13 cellular contexts compared by ENCODE assay signal in the genomic region with DNA sequence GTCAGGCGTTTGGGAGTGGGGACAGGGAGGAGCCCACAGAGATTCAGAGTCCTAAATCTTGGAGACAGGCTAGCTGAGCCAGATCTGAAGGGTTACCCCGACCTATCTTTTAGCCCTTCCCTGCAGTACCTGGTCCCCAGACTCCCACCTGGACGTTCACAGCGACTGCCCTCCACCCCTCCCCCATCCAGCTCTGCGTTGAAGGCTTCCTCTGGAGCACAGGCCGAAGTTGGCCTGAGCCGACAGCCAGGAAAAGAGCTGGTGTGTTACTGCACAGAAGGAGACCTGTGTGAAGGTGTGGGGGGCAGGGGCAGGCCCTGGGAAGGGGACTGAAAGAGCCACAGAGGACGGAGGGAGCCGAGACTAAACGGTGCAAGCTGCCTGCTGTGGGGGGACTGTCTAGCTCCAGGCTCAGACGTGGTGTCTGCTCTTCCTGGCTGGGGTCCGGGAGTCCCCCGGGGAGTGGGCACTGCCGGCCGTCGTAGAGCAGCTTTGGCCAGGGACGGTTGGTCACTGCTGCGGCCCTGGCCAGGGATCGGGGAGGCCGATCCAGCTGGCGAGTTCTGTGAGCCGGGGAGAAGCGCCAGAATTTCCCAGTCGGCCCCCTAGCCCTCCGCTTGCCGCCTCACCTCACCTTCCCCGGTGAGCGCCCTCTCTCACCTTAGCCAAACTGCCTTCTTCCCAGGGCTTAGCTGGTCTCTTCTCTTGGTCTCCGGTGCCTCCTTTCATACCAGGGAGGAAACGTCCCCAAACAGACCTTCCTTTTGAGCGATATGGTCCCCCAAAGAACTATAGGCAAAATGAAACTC. TPM values are rescaled to one million over a fixed set of nuclear protein-coding genes. Genes with fewer than 3 reads are reported as not detected.
DNase-seq lines count a peak whose midpoint lies in the region; ATAC-seq lines count a peak whose summit lies in the region.
"Had no signal": no experiment of that assay in that cellular context is flagged by ENCODE, and none has a peak within 500 bp of the region (broad histone marks: within the 10 kb centered on the region; RNA-seq: fewer than 3 reads in every experiment).

No MANE protein-coding gene starts in this region.

- H3K4ac ChIP-seq in mesendoderm (ENCODE audit: low read depth, low read length) = no peak overlapping the region

- H2BK5ac ChIP-seq in mesendoderm (ENCODE audit: low read length) = no peak overlapping the region

- H3K4me1 Mint-ChIP-seq in stimulated activated naive CD8-positive, alpha-beta T cell treated with anti-CD3 and anti-CD28 coated beads, Interleukin-15, amount 100 ng/mL, for 72 hours = peaks cover 45% of the 10 kb centered on the region
- peaks cover 27% of the 10 kb centered on the region for H3K4me1 Mint-ChIP-seq in activated naive CD8-positive, alpha-beta T cell treated with anti-CD3 and anti-CD28 coated beads, Interleukin-2, amount 10 ng/mL, durations not matched to agents 7 days and 5 days

- no peak for ATAC-seq in stimulated activated naive CD8-positive, alpha-beta T cell treated with anti-CD3 and anti-CD28 coated beads, Interleukin-15, amount 100 ng/mL, for 72 hours
- no peak for ATAC-seq in stimulated activated naive CD8-positive, alpha-beta T cell treated with anti-CD3 and anti-CD28 coated beads, Interleukin-15, Interleukin-2, amounts not matched to agents 100 U/mL and 50 U/mL, for 24 hours
- ATAC-seq in activated naive CD8-positive, alpha-beta T cell treated with anti-CD3 and anti-CD28 coated beads, Interleukin-2, amount 10 ng/mL, durations not matched to agents 7 days and 5 days (ENCODE audit: low read depth) = no peak
- ATAC-seq in GM18861 (IDR thresholded peaks at IDR 0.05; ENCODE audit: unreplicated experiment) = no peak
- no peak for ATAC-seq in HG02798 (IDR thresholded peaks at IDR 0.05; ENCODE audit: poor library complexity, unreplicated experiment)

- no peaks in the 10 kb centered on the region for H3K79me1 ChIP-seq in mesendoderm (ENCODE audit: low read length)

- no peaks in the 10 kb centered on the region for H3K36me3 ChIP-seq in mesendoderm (ENCODE audit: control insufficient read depth, insufficient read depth, low read length)
- H3K36me3 ChIP-seq: lower lobe of right lung had no signal

- H3K79me2 ChIP-seq in mesendoderm (ENCODE audit: control insufficient read depth, insufficient read depth, low read length) = no peaks in the 10 kb centered on the region

- peaks cover 100% of the 10 kb centered on the region for H3K27me3 Mint-ChIP-seq in stimulated activated naive CD8-positive, alpha-beta T cell treated with anti-CD3 and anti-CD28 coated beads, Interleukin-15, amount 100 ng/mL, for 72 hours
- peaks cover 94% of the 10 kb centered on the region for H3K27me3 Mint-ChIP-seq in activated naive CD8-positive, alpha-beta T cell treated with anti-CD3 and anti-CD28 coated beads, Interleukin-2, amount 10 ng/mL, durations not matched to agents 7 days and 5 days

- no peak overlapping the region for H2BK15ac ChIP-seq in mesendoderm (replicated peaks; ENCODE audit: low read depth)

- H3K4me2 ChIP-seq in mesendoderm (ENCODE audit: low read length) = peak overlapping the region; percentile 37

- H3K9me3 Mint-ChIP-seq in stimulated activated naive CD8-positive, alpha-beta T cell treated with anti-CD3 and anti-CD28 coated beads, Interleukin-15, amount 100 ng/mL, for 72 hours = no peaks in the 10 kb centered on the region
- no peaks in the 10 kb centered on the region for H3K9me3 Mint-ChIP-seq in activated naive CD8-positive, alpha-beta T cell treated with anti-CD3 and anti-CD28 coated beads, Interleukin-2, amount 10 ng/mL, durations not matched to agents 7 days and 5 days
- H3K9me3 Mint-ChIP-seq: activated B cell treated with CpG ODN at 0.5 μM for 24 hours had no signal

- WGBS in mesendoderm (ENCODE audit: extremely low coverage, insufficient coverage, low lambda C conversion rate) = no CpG with 5 or more reads among the region's 31 CpGs

- POLR2A ChIA-PET in activated naive CD8-positive, alpha-beta T cell treated with anti-CD3 and anti-CD28 coated beads, Interleukin-2, amount 10 ng/mL, durations not matched to agents 7 days and 5 days (lab: Charles Lee) = no interaction called here

- H3K27me3 ChIP-seq in mesendoderm (ENCODE audit: insufficient read depth, low read length, poor library complexity) = peaks cover 62% of the 10 kb centered on the region

- H3K18ac ChIP-seq in mesendoderm (ENCODE audit: low read length) = no peak overlapping the region

- H3K27ac ChIP-seq in mesendoderm (ENCODE audit: low read depth, low read length) = no peak overlapping the region
- H3K27ac ChIP-seq: lower lobe of right lung had no signal

- peak overlapping the region; percentile 10 for H3K4me3 ChIP-seq in mesendoderm (ENCODE audit: low read length)

- H3K9ac ChIP-seq in mesendoderm (ENCODE audit: low read length) = peak overlapping the region; percentile 47

- H3K4me3 Mint-ChIP-seq in stimulated activated naive CD8-positive, alpha-beta T cell treated with anti-CD3 and anti-CD28 coated beads, Interleukin-15, amount 100 ng/mL, for 72 hours = peak overlapping the region; percentile 49 to 68
- peak overlapping the region; percentile 22 for H3K4me3 Mint-ChIP-seq in activated naive CD8-positive, alpha-beta T cell treated with anti-CD3 and anti-CD28 coated beads, Interleukin-2, amount 10 ng/mL, durations not matched to agents 7 days and 5 days

- peak overlapping the region; percentile 62 for H3K56ac ChIP-seq in mesendoderm (ENCODE audit: low read length)

- no peak overlapping the region for H4K8ac ChIP-seq in mesendoderm (ENCODE audit: low read depth, low read length)

- H3K36me3 Mint-ChIP-seq in activated naive CD8-positive, alpha-beta T cell treated with anti-CD3 and anti-CD28 coated beads, Interleukin-2, amount 10 ng/mL, durations not matched to agents 7 days and 5 days = no peaks in the 10 kb centered on the region

- no peak overlapping the region for H3K27ac Mint-ChIP-seq in stimulated activated naive CD8-positive, alpha-beta T cell treated with anti-CD3 and anti-CD28 coated beads, Interleukin-15, amount 100 ng/mL, for 72 hours
- H3K27ac Mint-ChIP-seq in activated naive CD8-positive, alpha-beta T cell treated with anti-CD3 and anti-CD28 coated beads, Interleukin-2, amount 10 ng/mL, durations not matched to agents 7 days and 5 days = no peak overlapping the region
- H3K27ac Mint-ChIP-seq: activated B cell treated with CpG ODN at 0.5 μM for 24 hours had no signal

- peaks cover 4% of the 10 kb centered on the region for H3K4me1 ChIP-seq in mesendoderm (ENCODE audit: control insufficient read depth, low read depth, low read length)

- peak overlapping the region; percentile 24 for H3K23ac ChIP-seq in mesendoderm (ENCODE audit: low read length)

- no peak overlapping the region for H2BK120ac ChIP-seq in mesendoderm (ENCODE audit: low read depth, low read length)

- no peak overlapping the region for H4K5ac ChIP-seq in mesendoderm (ENCODE audit: low read length)

- DNase-seq in stimulated activated naive CD8-positive, alpha-beta T cell treated with anti-CD3 and anti-CD28 coated beads, Interleukin-15, amount 100 ng/mL, for 72 hours = no peak
- no peak for DNase-seq in stimulated activated naive CD8-positive, alpha-beta T cell treated with anti-CD3 and anti-CD28 coated beads, Interleukin-15, Interleukin-2, amounts not matched to agents 100 U/mL and 50 U/mL, for 24 hours
- no peak for DNase-seq in activated naive CD8-positive, alpha-beta T cell treated with anti-CD3 and anti-CD28 coated beads, Interleukin-2, amount 10 ng/mL, durations not matched to agents 7 days and 5 days
- DNase-seq in mesendoderm = peak; percentile 51
- no peak for DNase-seq in SIG-M5 treated with dmso at 0.1 percent for 504 hours (lab: John Stamatoyannopoulos, UW; ENCODE audit: unreplicated experiment)
- DNase-seq in activated gamma-delta T cell treated with Interleukin-2 at 50 U/mL for 16 hours = no peak
- DNase-seq: activated B cell treated with CpG ODN at 0.5 μM for 24 hours, cerebellar nuclear complex, KG1, lower lobe of right lung, NCI-H446 had no signal

- no peak overlapping the region for H2AK5ac ChIP-seq in mesendoderm (ENCODE audit: low read length)

RNA-seq across cellular contexts. Expression of gene COL2A1, which starts 0.9 kb away (rescaled TPM):
- not detected for total RNA-seq in activated naive CD8-positive, alpha-beta T cell treated with anti-CD3 and anti-CD28 coated beads, Interleukin-2, amount 10 ng/mL, durations not matched to agents 7 days and 5 days
- 3.0 TPM for polyA plus RNA-seq in mesendoderm (2013, experiment 1 of 2)
- polyA plus RNA-seq in mesendoderm (2013, experiment 2 of 2) = 2.4 TPM
- total RNA-seq: activated B cell treated with CpG ODN at 0.5 μM for 24 hours, lower lobe of right lung had no signal

RNA-seq across cellular contexts. Expression of gene TMEM106C, which starts 41.7 kb away (rescaled TPM):
- total RNA-seq in activated naive CD8-positive, alpha-beta T cell treated with anti-CD3 and anti-CD28 coated beads, Interleukin-2, amount 10 ng/mL, durations not matched to agents 7 days and 5 days = 100 to 1,000 TPM; 111 to 115 TPM
- polyA plus RNA-seq in mesendoderm (2013, experiment 1 of 2) = 13.2 TPM
- polyA plus RNA-seq in mesendoderm (2013, experiment 2 of 2) = 14.2 TPM
